In genomic region chr18:48773821-48774220, GRCh38 we compare ENCODE assay signal across 27 cellular contexts.
"Had no signal": no experiment of that assay in that cellular context is flagged by ENCODE, and none has a peak within 500 bp of the region (broad histone marks: within the 10 kb centered on the region; RNA-seq: fewer than 3 reads in every experiment).

No MANE protein-coding gene starts in this region.

- H3K36me3 ChIP-seq: Peyer's patch had no signal

- H3K27ac ChIP-seq: Peyer's patch, SJCRH30, SK-N-MC had no signal

- H3K9me3 ChIP-seq: Peyer's patch, SJCRH30 had no signal

- H3K4me1 ChIP-seq: SJCRH30 had no signal

- H3K27me3 ChIP-seq: Peyer's patch, SJCRH30 had no signal

- DNase-seq: activated CD4-positive, alpha-beta memory T cell treated with anti-CD3 and anti-CD28 coated beads for 36 hours; activated CD4-positive, alpha-beta T cell treated with anti-CD3 and anti-CD28 coated beads, Interleukin-2, amount 10 ng/mL, durations not matched to agents 24 days and 14 days; activated CD8-positive, alpha-beta memory T cell treated with anti-CD3 and anti-CD28 coated beads, Interleukin-2, amount 10 ng/mL, durations not matched to agents 7 days and 5 days; activated CD8-positive, alpha-beta memory T cell treated with anti-CD3 and anti-CD28 coated beads, Interleukin-2, amount 50 U/mL, for 48 hours; activated effector memory CD4-positive, alpha-beta T cell treated with Interleukin-2 at 50 U/mL for 16 hours; activated naive CD4-positive, alpha-beta T cell treated with anti-CD3 and anti-CD28 coated beads, Interleukin-2, amount 10 ng/mL, durations not matched to agents 7 days and 5 days; activated naive CD8-positive, alpha-beta T cell treated with anti-CD3 and anti-CD28 coated beads, Interleukin-2, amount 50 U/mL, for 24 hours; activated T-cell treated with anti-CD3 and anti-CD28 coated beads, Interleukin-2, amount 50 U/mL, for 48 hours; anterior cingulate cortex; Karpas-422; KBM-7; NCI-H1105; NCI-H1417 treated with DMSO at 0.1 percent for 48 hours; NCI-H187 treated with DMSO at 0.1 percent for 48 hours; NCI-H2081; NCI-H226; NCI-H446 treated with DMSO at 0.1 percent for 48 hours; NCI-H524; NCI-H69; NCI-H82; NK-92 treated with Interleukin-12 subunit alpha and Interleukin-12 subunit beta, amount 100 ng/mL, for 24 hours; PC-3; Peyer's patch; RPMI8226; SJCRH30; T1000 had no signal

- ATAC-seq: activated CD8-positive, alpha-beta memory T cell treated with anti-CD3 and anti-CD28 coated beads, Interleukin-2, amount 10 ng/mL, durations not matched to agents 7 days and 5 days; activated naive CD8-positive, alpha-beta T cell treated with anti-CD3 and anti-CD28 coated beads, Interleukin-2, amount 50 U/mL, for 24 hours; PC-3 had no signal

- H3K4me3 ChIP-seq: Peyer's patch, SJCRH30, SK-N-MC had no signal
